In the genomic region with DNA sequence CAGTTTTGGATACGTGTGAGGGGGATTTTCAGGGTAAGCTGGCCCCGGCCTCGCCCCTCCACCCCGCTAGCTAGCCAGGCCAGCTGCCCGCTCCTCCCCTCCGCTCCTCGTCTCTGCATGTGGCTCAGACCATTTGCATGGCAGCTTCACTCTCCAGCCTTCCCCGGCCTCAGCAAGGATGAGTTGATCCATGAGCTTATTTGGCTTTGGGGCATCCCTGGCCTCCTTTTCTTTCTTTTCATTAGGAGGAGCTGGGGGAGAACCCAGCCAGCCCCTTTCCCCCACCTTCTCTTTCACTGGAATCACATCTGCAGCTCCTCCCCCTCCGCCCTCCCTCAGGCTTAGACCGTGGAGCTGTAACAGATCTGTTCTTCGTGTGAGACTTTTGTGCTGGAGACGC, we compare ENCODE assay signal across 24 cellular contexts. TPM values are rescaled to one million over a fixed set of nuclear protein-coding genes. Genes with fewer than 3 reads are reported as not detected.
DNase-seq lines count a peak whose midpoint lies in the region; TF ChIP-seq lines count a peak whose summit lies in the region.
"Had no signal": no experiment of that assay in that cellular context is flagged by ENCODE, and none has a peak within 500 bp of the region (broad histone marks: within the 10 kb centered on the region; RNA-seq: fewer than 3 reads in every experiment).

No MANE protein-coding gene starts in this region.

- H3K18ac ChIP-seq in neuronal stem cell (ENCODE audit: low read length): no peak overlapping the region

- no peak overlapping the region for H2BK12ac ChIP-seq in neuronal stem cell (ENCODE audit: low read length)

- no peak overlapping the region for H4K91ac ChIP-seq in neuronal stem cell (ENCODE audit: low read depth, low read length, poor library complexity)

- H3K4me3 ChIP-seq in HUES64 (ENCODE audit: low read length) (no peak overlapping the region), ectodermal cell (ENCODE audit: insufficient read depth, low read depth, low read length) (no peak overlapping the region), neuronal stem cell (ENCODE audit: low read length in 2 of 2) (no peak overlapping the region)
- H3K4me3 ChIP-seq: lower lobe of right lung, smooth muscle cell, thoracic aorta had no signal

- peaks cover 21% of the 10 kb centered on the region for H3K4me1 Mint-ChIP-seq in mesothelial cell of epicardium

- H3K14ac ChIP-seq in neuronal stem cell (ENCODE audit: low read length): no peak overlapping the region

- H3K4me1 ChIP-seq in HUES64 (ENCODE audit: insufficient read depth, low read length) (peaks cover 10% of the 10 kb centered on the region; the same call in 1 of the 2 replicates), ectodermal cell (ENCODE audit: control insufficient read depth, insufficient read depth, low read length) (peaks cover 11% of the 10 kb centered on the region), neuronal stem cell (ENCODE audit: control insufficient read depth in 2 of 2, insufficient read depth in 1 of 2, low read depth in 1 of 2, low read length in 2 of 2) (peaks cover 0 to 7% of the 10 kb centered on the region in 2 donors)
- H3K4me1 ChIP-seq: foreskin keratinocyte, lower lobe of right lung had no signal

- no peaks in the 10 kb centered on the region for H3K27me3 Mint-ChIP-seq in mesothelial cell of epicardium (ENCODE audit: low read depth)
- H3K27me3 Mint-ChIP-seq: CD4-positive, alpha-beta T cell had no signal

- peak overlapping the region; percentile 40; the same call in 1 of the 2 replicates for H3K27ac ChIP-seq in HUES64 (ENCODE audit: low read depth, low read length)
- peak overlapping the region; percentile 60 for H3K27ac ChIP-seq in ectodermal cell (ENCODE audit: insufficient read depth, low read depth, low read length, poor library complexity, severe bottlenecking)
- H3K27ac ChIP-seq in neuronal stem cell (replicated peaks; ENCODE audit: low read length): no peak overlapping the region
- H3K27ac ChIP-seq: foreskin keratinocyte, KMS-11, lower lobe of right lung, thoracic aorta had no signal

- no peaks in the 10 kb centered on the region for H3K27me3 ChIP-seq in HUES64 (ENCODE audit: insufficient read depth, low read length)
- H3K27me3 ChIP-seq in ectodermal cell (ENCODE audit: control insufficient read depth, insufficient read depth, low read length, poor library complexity, severe bottlenecking): no peaks in the 10 kb centered on the region
- H3K27me3 ChIP-seq in neuronal stem cell (ENCODE audit: control insufficient read depth in 3 of 3, insufficient read depth in 3 of 3, low read depth in 1 of 3, low read length in 3 of 3): no peaks in the 10 kb centered on the region
- H3K27me3 ChIP-seq: dorsolateral prefrontal cortex, foreskin keratinocyte had no signal

- peaks cover 22% of the 10 kb centered on the region for H3K36me3 ChIP-seq in HUES64 (ENCODE audit: insufficient read depth, low read length)
- H3K36me3 ChIP-seq in ectodermal cell (ENCODE audit: control insufficient read depth, insufficient read depth, low read length): peaks cover 18% of the 10 kb centered on the region
- peaks cover 11 to 25% of the 10 kb centered on the region in 2 donors for H3K36me3 ChIP-seq in neuronal stem cell (replicated peaks in 1 of 2; ENCODE audit: control insufficient read depth in 2 of 2, insufficient read depth in 2 of 2, low read length in 2 of 2)

- no peak overlapping the region for H3K23ac ChIP-seq in neuronal stem cell (ENCODE audit: low read depth, low read length, poor library complexity)

- H2AK5ac ChIP-seq in neuronal stem cell (ENCODE audit: low read depth, low read length): no peak overlapping the region

- H3K9ac ChIP-seq in HUES64 (ENCODE audit: low read depth, low read length) (no peak overlapping the region), neuronal stem cell (ENCODE audit: low read depth, low read length, poor library complexity) (no peak overlapping the region)
- H3K9ac ChIP-seq: KMS-11 had no signal

- peak overlapping the region; percentile 71 for H2AFZ ChIP-seq in neuronal stem cell (ENCODE audit: low read length)

- no peak overlapping the region for H2BK5ac ChIP-seq in neuronal stem cell (ENCODE audit: low read length)

- WGBS in HUES64: 35% methylated on average over 12 of the region's 12 CpGs
- 25 to 29% methylated on average over 12 of the region's 12 CpGs for WGBS in ectodermal cell, 2 experiments
- no CpG with 5 or more reads among the region's 12 CpGs for WGBS in neuronal stem cell (ENCODE audit: extremely low coverage in 2 of 2, insufficient read length in 2 of 2, insufficient replicate concordance in 1 of 2), 2 donors

- H3K9me3 ChIP-seq in HUES64 (ENCODE audit: insufficient read depth, low read depth, low read length) (no peaks in the 10 kb centered on the region), ectodermal cell (ENCODE audit: control insufficient read depth, low read length) (no peaks in the 10 kb centered on the region), neuronal stem cell (replicated peaks in 1 of 2; ENCODE audit: control insufficient read depth in 2 of 2, insufficient read depth in 1 of 2, low read depth in 1 of 2, low read length in 2 of 2) (peaks cover 0 to 7% of the 10 kb centered on the region in 2 donors)
- H3K9me3 ChIP-seq: lower lobe of right lung, thoracic aorta had no signal

- H4K8ac ChIP-seq in neuronal stem cell (ENCODE audit: low read depth, low read length): no peak overlapping the region

- H3K4me2 ChIP-seq in neuronal stem cell (ENCODE audit: insufficient read depth, low read length, poor library complexity, severe bottlenecking): no peak overlapping the region
- H3K4me2 ChIP-seq: KMS-11, smooth muscle cell had no signal

- H3K36me3 Mint-ChIP-seq in mesothelial cell of epicardium: peaks cover 23% of the 10 kb centered on the region

- H2BK15ac ChIP-seq in neuronal stem cell (ENCODE audit: low read length): no peak overlapping the region

- no peak overlapping the region for H3K4ac ChIP-seq in neuronal stem cell (ENCODE audit: low read length)

- H3K79me1 ChIP-seq in neuronal stem cell (ENCODE audit: low read depth, low read length): no peaks in the 10 kb centered on the region

- no peak overlapping the region for H3K27ac Mint-ChIP-seq in mesothelial cell of epicardium
- H3K27ac Mint-ChIP-seq: activated naive CD4-positive, alpha-beta T cell treated with anti-CD3 and anti-CD28 coated beads, Interleukin-2, amount 50 U/mL, for 72 hours; CD4-positive, alpha-beta T cell; T-helper 1 cell treated with Interleukin-12 subunit alpha and Interleukin-12 subunit beta and Interleukin-4 antibody, amounts not matched to agents 30 μg/mL and 1 μg/mL, for 36 hours had no signal

- no peak for TF ChIP-seq CTCF in mesothelial cell of epicardium (IDR thresholded peaks at IDR 0.05; ENCODE audit: unreplicated experiment)

- H2BK120ac ChIP-seq in neuronal stem cell (ENCODE audit: low read depth, low read length): no peak overlapping the region

- no peak overlapping the region for H3K4me3 Mint-ChIP-seq in mesothelial cell of epicardium
- H3K4me3 Mint-ChIP-seq: CD4-positive, alpha-beta T cell; T-helper 1 cell treated with Interleukin-12 subunit alpha and Interleukin-12 subunit beta and Interleukin-4 antibody, amounts not matched to agents 30 μg/mL and 1 μg/mL, for 36 hours had no signal

- DNase-seq in NCI-H526 treated with DMSO at 0.1 percent for 48 hours (lab: John Stamatoyannopoulos, UW) (peak; percentile 27), neuronal stem cell (ENCODE audit: low spot score) (no peak), mesothelial cell of epicardium (ENCODE audit: low spot score in 2 of 2, unreplicated experiment in 2 of 2) (no peak), SKM-1 treated with dmso at 0.1 percent for 144 hours (lab: John Stamatoyannopoulos, UW; ENCODE audit: unreplicated experiment) (no peak), NCI-H1092 (lab: John Stamatoyannopoulos, UW) (no peak)
- DNase-seq: activated CD4-positive, alpha-beta T cell treated with anti-CD3 and anti-CD28 coated beads for 48 hours; CD4-positive, alpha-beta T cell; central memory CD4-positive, alpha-beta T cell; erythroblast; foreskin keratinocyte; GDM1; lower lobe of right lung; NCI-H2029 treated with DMSO at 0.1 percent for 48 hours; NCI-H524 treated with DMSO at 0.1 percent for 48 hours; stimulated activated CD4-positive, alpha-beta T cell treated with anti-CD3 and anti-CD28 coated beads, Interleukin-2, amount 100 ng/mL, for 48 hours; stimulated activated naive CD4-positive, alpha-beta T cell had no signal

- no peaks in the 10 kb centered on the region for H3K9me3 Mint-ChIP-seq in mesothelial cell of epicardium
- H3K9me3 Mint-ChIP-seq: CD4-positive, alpha-beta T cell; T-helper 1 cell treated with Interleukin-12 subunit alpha and Interleukin-12 subunit beta and Interleukin-4 antibody, amounts not matched to agents 30 μg/mL and 1 μg/mL, for 36 hours had no signal

RNA-seq across cellular contexts. Expression of gene ELAC2, which starts 30.7 kb away (rescaled TPM):
- 66.6 TPM for polyA plus RNA-seq in HUES64 (2013, experiment 1 of 2)
- polyA plus RNA-seq in HUES64 (2013, experiment 2 of 2): 58.8 TPM
- polyA plus RNA-seq in ectodermal cell (2013, experiment 1 of 4): 85.2 TPM
- polyA plus RNA-seq in ectodermal cell (2013, experiment 2 of 4): 81.8 TPM
- polyA plus RNA-seq in ectodermal cell (2013, experiment 3 of 4): 57.8 TPM
- polyA plus RNA-seq in ectodermal cell (2013, experiment 4 of 4): 65.7 TPM
- polyA plus RNA-seq in neuronal stem cell (2013, experiment 1 of 2): 38.7 TPM
- polyA plus RNA-seq in neuronal stem cell (2013, experiment 2 of 2): 36.8 TPM
- total RNA-seq in mesothelial cell of epicardium: 67.3 to 69.8 TPM (median 69.3 TPM) in 3 replicates
